In genomic region chr17:17386143-17386800, GRCh38 we compare ENCODE assay signal across 17 cellular contexts.
DNase-seq lines count a peak whose midpoint lies in the region; TF ChIP-seq lines count a peak whose summit lies in the region.
"Had no signal": no experiment of that assay in that cellular context is flagged by ENCODE, and none has a peak within 500 bp of the region (broad histone marks: within the 10 kb centered on the region; RNA-seq: fewer than 3 reads in every experiment).

No MANE protein-coding gene starts in this region.

- H3K27ac ChIP-seq in BLaER1 treated with 17β-estradiol and CSF1 and Interleukin-3, amounts not matched to agents 10 nM and 100 nM: no peak overlapping the region
- H3K27ac ChIP-seq in endodermal cell (ENCODE audit: low read depth, low read length): peak overlapping the region; percentile 44
- H3K27ac ChIP-seq: A549, SJSA1 had no signal

- H3K4me1 Mint-ChIP-seq in endodermal cell: no peaks in the 10 kb centered on the region
- peaks cover 45% of the 10 kb centered on the region for H3K4me1 Mint-ChIP-seq in nephron
- peaks cover 12% of the 10 kb centered on the region for H3K4me1 Mint-ChIP-seq in type B pancreatic cell (ENCODE audit: unreplicated experiment)
- H3K4me1 Mint-ChIP-seq: CD14-positive monocyte had no signal

- no peaks in the 10 kb centered on the region for H3K27me3 ChIP-seq in BLaER1 treated with 17β-estradiol and CSF1 and Interleukin-3, amounts not matched to agents 10 nM and 100 nM
- H3K27me3 ChIP-seq in endodermal cell (ENCODE audit: control insufficient read depth, insufficient read depth, low read length, poor library complexity, severe bottlenecking): no peaks in the 10 kb centered on the region
- H3K27me3 ChIP-seq: SJSA1 had no signal

- WGBS in endodermal cell (ENCODE audit: insufficient coverage in 1 of 2, insufficient read length in 1 of 2), 2 experiments: 87 to 92% methylated on average over 10 to 15 of the region's 15 CpGs

- no peak overlapping the region for H3K9ac ChIP-seq in BLaER1 treated with 17β-estradiol and CSF1 and Interleukin-3, amounts not matched to agents 10 nM and 100 nM
- no peak overlapping the region for H3K9ac ChIP-seq in endodermal cell (ENCODE audit: extremely low read depth, low read length, poor library complexity, severe bottlenecking)

- DNase-seq in NCI-H524 (lab: John Stamatoyannopoulos, UW) (peak; percentile 82 to 95), endodermal cell (peak; percentile 48), NCI-H1694 (lab: John Stamatoyannopoulos, UW) (no peak), NCI-H1105 treated with DMSO at 0.1 percent for 48 hours (lab: John Stamatoyannopoulos, UW) (no peak), type B pancreatic cell (ENCODE audit: extremely low spot score, unreplicated experiment) (no peak)
- no peak for DNase-seq in activated CD4-positive, CD25-positive, alpha-beta regulatory T cell (lab: John Stamatoyannopoulos, UW)
- DNase-seq: EL, KG1, NCI-H2081 treated with DMSO at 0.1 percent for 48 hours, NCI-H2227 treated with DMSO at 0.1 percent for 48 hours, RPMI8226 had no signal

- H3K4me1 ChIP-seq in BLaER1 treated with 17β-estradiol and CSF1 and Interleukin-3, amounts not matched to agents 10 nM and 100 nM: peaks cover 6 to 45% (median 25%) of the 10 kb centered on the region in 10 experiments; a peak in 16 of 20 replicates
- H3K4me1 ChIP-seq in endodermal cell (ENCODE audit: control insufficient read depth, insufficient read depth, low read length): no peaks in the 10 kb centered on the region
- H3K4me1 ChIP-seq: A549 had no signal

- H3K9me3 ChIP-seq in BLaER1 treated with 17β-estradiol and CSF1 and Interleukin-3, amounts not matched to agents 10 nM and 100 nM (replicated peaks in 1 of 11): peaks cover under 1 to 9% (median 5%) of the 10 kb centered on the region in 11 experiments; a peak in 16 of 22 replicates
- no peaks in the 10 kb centered on the region for H3K9me3 ChIP-seq in endodermal cell (ENCODE audit: control insufficient read depth, low read length)
- H3K9me3 ChIP-seq: A549, SJSA1 had no signal

- H3K27me3 Mint-ChIP-seq in endodermal cell (ENCODE audit: insufficient read depth): no peaks in the 10 kb centered on the region
- peaks cover 5% of the 10 kb centered on the region for H3K27me3 Mint-ChIP-seq in nephron (ENCODE audit: low read depth)
- H3K27me3 Mint-ChIP-seq in type B pancreatic cell: peaks cover 11% of the 10 kb centered on the region

- peak overlapping the region in 6 of 11 experiments; percentile 4 to 30 (median 13); a peak in 6 of 22 replicates for H3K4me2 ChIP-seq in BLaER1 treated with 17β-estradiol and CSF1 and Interleukin-3, amounts not matched to agents 10 nM and 100 nM
- H3K4me2 ChIP-seq: A549, GM23338 had no signal

- no peak overlapping the region for H3K4me3 Mint-ChIP-seq in endodermal cell
- peak overlapping the region in 1 of 3 experiments; percentile 53 for H3K4me3 Mint-ChIP-seq in nephron
- no peak overlapping the region for H3K4me3 Mint-ChIP-seq in type B pancreatic cell
- H3K4me3 Mint-ChIP-seq: CD14-positive monocyte, GM23338 had no signal

- H3K36me3 Mint-ChIP-seq in endodermal cell (ENCODE audit: low read depth): no peaks in the 10 kb centered on the region
- no peaks in the 10 kb centered on the region for H3K36me3 Mint-ChIP-seq in nephron (ENCODE audit: low read depth)
- H3K36me3 Mint-ChIP-seq in type B pancreatic cell: no peaks in the 10 kb centered on the region
- H3K36me3 Mint-ChIP-seq: CD14-positive monocyte had no signal

- H3K27ac Mint-ChIP-seq in endodermal cell (peak overlapping the region; percentile 16), nephron (peak overlapping the region; percentile 72 to 84 (median 76)), type B pancreatic cell (no peak overlapping the region)
- H3K27ac Mint-ChIP-seq: GM23338 had no signal

- no peaks in the 10 kb centered on the region; a peak in 1 of 22 replicates for H4K20me1 ChIP-seq in BLaER1 treated with 17β-estradiol and CSF1 and Interleukin-3, amounts not matched to agents 10 nM and 100 nM

- no peaks in the 10 kb centered on the region for H3K36me3 ChIP-seq in BLaER1 treated with 17β-estradiol and CSF1 and Interleukin-3, amounts not matched to agents 10 nM and 100 nM
- H3K36me3 ChIP-seq in endodermal cell (ENCODE audit: control insufficient read depth, insufficient read depth, low read length): no peaks in the 10 kb centered on the region
- H3K36me3 ChIP-seq: SJSA1 had no signal

- no peaks in the 10 kb centered on the region for H3K9me3 Mint-ChIP-seq in endodermal cell
- no peaks in the 10 kb centered on the region for H3K9me3 Mint-ChIP-seq in nephron
- H3K9me3 Mint-ChIP-seq in type B pancreatic cell: no peaks in the 10 kb centered on the region

- no peak for TF ChIP-seq CTCF in endodermal cell (conservative IDR thresholded peaks at IDR 0.05)
- no peak for TF ChIP-seq CTCF in nephron (IDR thresholded peaks at IDR 0.05; ENCODE audit: unreplicated experiment in 3 of 3)
- TF ChIP-seq CTCF in type B pancreatic cell (conservative IDR thresholded peaks at IDR 0.05): no peak

- H3K4me3 ChIP-seq in BLaER1 treated with 17β-estradiol and CSF1 and Interleukin-3, amounts not matched to agents 10 nM and 100 nM: no peak overlapping the region
- H3K4me3 ChIP-seq in endodermal cell (ENCODE audit: low read length): no peak overlapping the region
- H3K4me3 ChIP-seq: A549, GM23338, SJSA1 had no signal

Comparison
In these comparisons a context has a peak if more than half of its experiments do, and no peak if none do; other contexts are left out.
1. DNase-seq: peak in NCI-H524 (2 of 2) and endodermal cell (single experiment); none in NCI-H1694 (single experiment), NCI-H1105 treated with DMSO at 0.1 percent for 48 hours (single experiment), activated CD4-positive, CD25-positive, alpha-beta regulatory T cell (0 of 4) and type B pancreatic cell (single experiment).